8 cellular contexts compared by ENCODE assay signal in genomic region chr17:32079747-32080146, GRCh38.
DNase-seq lines count a peak whose midpoint lies in the region; ATAC-seq and TF ChIP-seq lines count a peak whose summit lies in the region.
"Not testable (repeated sequence)": the region's sequence is repeated elsewhere in the genome, so short reads cannot be mapped to it uniquely, and the experiment has no call there.

No MANE protein-coding gene starts in this region.

- intact Hi-C loops in activated naive CD4-positive, alpha-beta T cell treated with anti-CD3 and anti-CD28 coated beads for 36 hours (cut with micrococcal nuclease), result loop anchor here (2.0 kb wide), 1 partner anchor 47 kb away; no protein-coding TSS in a partner anchor

- TF ChIP-seq CTCF in GM12864 (IDR thresholded peaks at IDR 0.05; ENCODE audit: low read depth, low read length, missing control alignments), result not testable (repeated sequence)

- H3K27ac Mint-ChIP-seq in activated naive CD4-positive, alpha-beta T cell treated with anti-CD3 and anti-CD28 coated beads for 36 hours, result peak overlapping the region; percentile 90

- peak; percentile 69 for ATAC-seq in HG02588 (IDR thresholded peaks at IDR 0.05; ENCODE audit: unreplicated experiment)

- H3K4me3 ChIP-seq in GM12864 (ENCODE audit: low read depth, low read length), result peak overlapping the region; percentile 12; the same call in 1 of the 2 replicates

- not testable (repeated sequence) for H3K4me1 Mint-ChIP-seq in activated naive CD4-positive, alpha-beta T cell treated with anti-CD3 and anti-CD28 coated beads for 36 hours (ENCODE audit: low read depth)

- peak overlapping the region; percentile 74 for H3K4me3 Mint-ChIP-seq in activated naive CD4-positive, alpha-beta T cell treated with anti-CD3 and anti-CD28 coated beads for 36 hours

- peak; percentile 71 for DNase-seq in GM12864 (ENCODE audit: low read depth)
- DNase-seq in NCI-H1105 treated with DMSO at 0.1 percent for 48 hours (lab: John Stamatoyannopoulos, UW), result peak; percentile 59
- peak; percentile 58 for DNase-seq in T-helper 9 cell
- peak; percentile 91 for DNase-seq in activated naive CD4-positive, alpha-beta T cell treated with anti-CD3 and anti-CD28 coated beads for 36 hours
- DNase-seq in germinal center (ENCODE audit: low spot score), result peak; percentile 27
- DNase-seq in retina, result peak; percentile 43
- peak; percentile 55 for DNase-seq in ureter (ENCODE audit: low spot score)

- not testable (repeated sequence) for H3K27me3 Mint-ChIP-seq in activated naive CD4-positive, alpha-beta T cell treated with anti-CD3 and anti-CD28 coated beads for 36 hours (ENCODE audit: low read depth)

- not testable (repeated sequence) for H3K36me3 Mint-ChIP-seq in activated naive CD4-positive, alpha-beta T cell treated with anti-CD3 and anti-CD28 coated beads for 36 hours (ENCODE audit: low read depth)

- CTCF ChIA-PET in activated naive CD4-positive, alpha-beta T cell treated with anti-CD3 and anti-CD28 coated beads for 36 hours (lab: Charles Lee), result not testable (repeated sequence)

- not testable (repeated sequence) for H3K9me3 Mint-ChIP-seq in activated naive CD4-positive, alpha-beta T cell treated with anti-CD3 and anti-CD28 coated beads for 36 hours

Comparison
In these comparisons a context has a peak if more than half of its experiments do, and no peak if none do; other contexts are left out.
1. Peak in every context shown above with its lines: DNase-seq, ATAC-seq and H3K4me3 ChIP-seq.
2. DNase-seq: peak in every context shown above with its lines; median percentile 91 in activated naive CD4-positive, alpha-beta T cell treated with anti-CD3 and anti-CD28 coated beads for 36 hours; 71 in GM12864; 59 in NCI-H1105 treated with DMSO at 0.1 percent for 48 hours; 58 in T-helper 9 cell; 55 in ureter; 43 in retina; 27 in germinal center.